In the genomic region with DNA sequence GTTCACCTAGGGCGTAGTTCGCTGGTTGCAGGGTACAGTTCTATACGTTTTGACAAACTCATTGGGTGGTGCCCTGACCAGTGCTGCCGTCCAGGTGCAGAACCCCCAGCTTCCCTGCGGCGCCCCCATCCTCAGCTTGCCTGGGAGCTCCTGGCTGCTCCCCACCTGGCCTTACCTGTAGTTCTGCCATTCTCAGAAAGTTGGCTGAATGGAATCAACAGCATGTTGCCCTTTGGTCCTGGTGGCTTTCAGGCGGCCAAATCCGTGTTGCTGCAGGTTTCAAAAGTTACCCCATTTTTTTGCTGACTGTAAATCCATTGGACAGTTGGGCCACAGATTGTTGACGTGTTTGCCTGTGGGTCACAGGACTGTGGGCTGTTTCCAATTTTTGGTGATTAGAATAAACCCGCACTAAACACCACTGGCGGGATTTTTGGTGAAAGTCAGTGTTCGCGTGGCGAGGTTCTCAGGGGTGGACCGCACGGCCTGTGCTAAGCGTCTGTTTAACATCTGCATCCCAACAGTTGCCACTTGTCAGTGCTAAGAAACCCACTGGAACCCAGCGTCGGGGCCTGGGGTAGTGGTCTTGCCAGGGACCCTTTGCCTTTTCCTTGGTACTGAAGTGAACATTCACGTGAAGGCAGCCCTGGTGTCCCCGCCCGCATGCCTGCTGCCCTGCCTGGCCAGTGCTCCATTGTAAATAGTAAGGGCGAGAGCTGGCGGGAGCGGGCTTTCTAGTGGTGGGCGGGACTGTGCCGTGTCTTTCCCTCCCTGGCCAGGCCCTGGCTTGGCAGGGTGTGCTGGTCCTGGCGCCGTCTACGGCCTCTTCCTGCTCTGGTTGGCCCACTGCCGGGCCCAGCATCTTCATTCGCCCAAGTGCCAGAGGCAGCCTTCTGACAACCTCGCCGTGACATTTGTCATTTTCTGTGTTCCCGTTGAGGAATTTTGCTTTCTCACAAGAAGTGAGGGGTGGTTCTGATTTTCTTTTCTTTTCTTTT, we compare ENCODE assay signal across 8 cellular contexts. TPM values are rescaled to one million over a fixed set of nuclear protein-coding genes. Genes with fewer than 3 reads are reported as not detected.
DNase-seq lines count a peak whose midpoint lies in the region; ATAC-seq, FAIRE-seq and TF ChIP-seq lines count a peak whose summit lies in the region.

No MANE protein-coding gene starts in this region.

- POLR2A ChIA-PET in A549 (lab: Yijun Ruan, JAX), result no interaction called here
- POLR2A ChIA-PET in WTC11 (lab: Charles Lee), result no interaction called here

- TF ChIP-seq CTCF in A549 (IDR thresholded peaks at IDR 0.05) (no peak), WTC11 (IDR thresholded peaks at IDR 0.05) (no peak)

- TF ChIP-seq POLR2A in A549 (IDR thresholded peaks at IDR 0.05; ENCODE audit: low read length) (no peak), GM18951 (IDR thresholded peaks at IDR 0.05; ENCODE audit: extremely low read depth, insufficient read depth, insufficient read length) (peak; percentile 17)

- intact Hi-C loops in Right ventricle myocardium superior (cut with DNase I) (no loop called here), sciatic nerve (cut with DNase I) (loop anchor here (5.0 kb wide), 1 partner anchor 65 kb away; no protein-coding TSS in a partner anchor)

- CTCF ChIA-PET in A549 (lab: Yijun Ruan, JAX), result interaction anchor here (1.0 to 3.0 kb wide), 2 partner anchors 11 to 12 kb away, joined by 3 to 15 read pairs; no protein-coding TSS in a partner anchor
- CTCF ChIA-PET in WTC11 (lab: Charles Lee), result interaction anchor here (0.7 to 0.8 kb wide), 2 partner anchors 11 kb away, joined by 3 to 4 read pairs; no protein-coding TSS in a partner anchor

- peak overlapping the region; percentile 80 for H3K4me2 ChIP-seq in A549

- ATAC-seq in A549, result peak in 1 of 2 experiments; percentile 33; a peak in 3 of 6 replicates
- no peak for ATAC-seq in WTC11
- peak; percentile 58 for ATAC-seq in Right ventricle myocardium superior (ENCODE audit: poor library complexity)
- peak; percentile 55 for ATAC-seq in sciatic nerve

- no peaks in the 10 kb centered on the region for H3K9me3 Mint-ChIP-seq in WTC11

- H3K4me1 ChIP-seq in A549, result peaks cover 67% of the 10 kb centered on the region

- WGBS in A549 (ENCODE audit: missing lambda C conversion rate), result 62% methylated on average over 35 of the region's 35 CpGs

- no peak for FAIRE-seq in A549 (lab: Jason Lieb, UNC)

- no peak for TF ChIP-seq EP300 in A549 (IDR thresholded peaks at IDR 0.05)

- H3K36me3 Mint-ChIP-seq in WTC11, result no peaks in the 10 kb centered on the region

- TF ChIP-seq RAD21 in A549 (conservative IDR thresholded peaks at IDR 0.05 in 1 of 2, IDR thresholded peaks at IDR 0.05 in 1 of 2), result no peak

- DNase-seq in A549 (ENCODE audit: low read depth in 1 of 2, low spot score in 1 of 2) (peak in 1 of 2 experiments; percentile 59), WTC11 (ENCODE audit: low spot score) (no peak), Right ventricle myocardium superior (peak; percentile 94), sciatic nerve (ENCODE audit: low spot score) (peak; percentile 86), NCI-H1930 (lab: John Stamatoyannopoulos, UW) (no peak), DMS79 (lab: John Stamatoyannopoulos, UW) (no peak)
- DNase-seq in stimulated activated CD8-positive, alpha-beta memory T cell treated with anti-CD3 and anti-CD28 coated beads, Interleukin-4, amount 100 ng/mL, for 48 hours, result no peak

- H3K4me3 Mint-ChIP-seq in WTC11, result peak overlapping the region; percentile 35

- peaks cover 46% of the 10 kb centered on the region for H3K4me1 Mint-ChIP-seq in WTC11

- in situ Hi-C loops in GM18951 (cut with MboI; ENCODE audit: low sequenced_read_pairs, unreplicated experiment), result no loop called here

- H3K4me3 ChIP-seq in A549, result no peak overlapping the region

- no peaks in the 10 kb centered on the region for H3K9me3 ChIP-seq in A549

- H3K27me3 Mint-ChIP-seq in WTC11 (ENCODE audit: low read depth), result no peaks in the 10 kb centered on the region

- peak overlapping the region; percentile 84 to 89; a peak in 5 of 6 replicates for H3K27ac ChIP-seq in A549

- H3K27ac Mint-ChIP-seq in WTC11, result peak overlapping the region; percentile 45; the same call in 1 of the 2 replicates

TF ChIP-seq in A549, 52 proteins besides CTCF, POLR2A, EP300 and RAD21:
- TF ChIP-seq MAFK (IDR thresholded peaks at IDR 0.05; ENCODE audit: partially characterized antibody) (no peak), JUNB (IDR thresholded peaks at IDR 0.05) (no peak)
- TF ChIP-seq, protein P1, sequence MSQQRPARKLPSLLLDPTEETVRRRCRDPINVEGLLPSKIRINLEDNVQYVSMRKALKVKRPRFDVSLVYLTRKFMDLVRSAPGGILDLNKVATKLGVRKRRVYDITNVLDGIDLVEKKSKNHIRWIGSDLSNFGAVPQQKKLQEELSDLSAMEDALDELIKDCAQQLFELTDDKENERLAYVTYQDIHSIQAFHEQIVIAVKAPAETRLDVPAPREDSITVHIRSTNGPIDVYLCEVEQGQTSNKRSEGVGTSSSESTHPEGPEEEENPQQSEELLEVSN (IDR thresholded peaks at IDR 0.05; ENCODE audit: borderline replicate concordance, low read depth), result 0 out of 2 replicates have a peak, but pooled peaks have one; percentile 27

TF ChIP-seq in WTC11, 78 proteins besides CTCF, POLR2A, EP300 and RAD21:
- no peak for TF ChIP-seq GTF2I (CRISPR knock-in tag; conservative IDR thresholded peaks at IDR 0.05)
- TF ChIP-seq, protein P2, sequence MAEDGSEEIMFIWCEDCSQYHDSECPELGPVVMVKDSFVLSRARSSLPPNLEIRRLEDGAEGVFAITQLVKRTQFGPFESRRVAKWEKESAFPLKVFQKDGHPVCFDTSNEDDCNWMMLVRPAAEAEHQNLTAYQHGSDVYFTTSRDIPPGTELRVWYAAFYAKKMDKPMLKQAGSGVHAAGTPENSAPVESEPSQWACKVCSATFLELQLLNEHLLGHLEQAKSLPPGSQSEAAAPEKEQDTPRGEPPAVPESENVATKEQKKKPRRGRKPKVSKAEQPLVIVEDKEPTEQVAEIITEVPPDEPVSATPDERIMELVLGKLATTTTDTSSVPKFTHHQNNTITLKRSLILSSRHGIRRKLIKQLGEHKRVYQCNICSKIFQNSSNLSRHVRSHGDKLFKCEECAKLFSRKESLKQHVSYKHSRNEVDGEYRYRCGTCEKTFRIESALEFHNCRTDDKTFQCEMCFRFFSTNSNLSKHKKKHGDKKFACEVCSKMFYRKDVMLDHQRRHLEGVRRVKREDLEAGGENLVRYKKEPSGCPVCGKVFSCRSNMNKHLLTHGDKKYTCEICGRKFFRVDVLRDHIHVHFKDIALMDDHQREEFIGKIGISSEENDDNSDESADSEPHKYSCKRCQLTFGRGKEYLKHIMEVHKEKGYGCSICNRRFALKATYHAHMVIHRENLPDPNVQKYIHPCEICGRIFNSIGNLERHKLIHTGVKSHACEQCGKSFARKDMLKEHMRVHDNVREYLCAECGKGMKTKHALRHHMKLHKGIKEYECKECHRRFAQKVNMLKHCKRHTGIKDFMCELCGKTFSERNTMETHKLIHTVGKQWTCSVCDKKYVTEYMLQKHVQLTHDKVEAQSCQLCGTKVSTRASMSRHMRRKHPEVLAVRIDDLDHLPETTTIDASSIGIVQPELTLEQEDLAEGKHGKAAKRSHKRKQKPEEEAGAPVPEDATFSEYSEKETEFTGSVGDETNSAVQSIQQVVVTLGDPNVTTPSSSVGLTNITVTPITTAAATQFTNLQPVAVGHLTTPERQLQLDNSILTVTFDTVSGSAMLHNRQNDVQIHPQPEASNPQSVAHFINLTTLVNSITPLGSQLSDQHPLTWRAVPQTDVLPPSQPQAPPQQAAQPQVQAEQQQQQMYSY (CRISPR knock-in tag; IDR thresholded peaks at IDR 0.05), result 0 out of 2 replicates have a peak, but pooled peaks have one; percentile 13

RNA-seq across cellular contexts. Expression of a gene that starts 3.3 kb away (rescaled TPM):
- polyA plus RNA-seq in A549 (2011; rRNA removed) (2.7 and 5.0 TPM in 2 replicates), A549 (2017; fragmentation: RNase III; extraction: RNeasy Plus Mini Kit Qiagen cat#74134 plus additional on column Dnase treatment) (8.3 to 10.2 TPM (median 10.1 TPM) in 3 replicates)
- polyA plus RNA-seq in A549 (2012; cell fraction: cytosol; rRNA removed), result 8.3 and 9.4 TPM in 2 replicates
- 28.8 and 59.9 TPM in 2 replicates for polyA plus RNA-seq in A549 (2012; cell fraction: nucleus; rRNA removed)
- polyA minus RNA-seq in A549 (2011; rRNA and poly(A)+ RNA removed), result 12.3 and 18.9 TPM in 2 replicates
- total RNA-seq in WTC11 (2021) (99.2 to 111 TPM (median 103 TPM) in 3 replicates), Right ventricle myocardium superior (9.6 TPM), sciatic nerve (26.3 TPM)

RNA-seq across cellular contexts. Expression of a gene that starts 15.7 kb away (rescaled TPM):
- polyA plus RNA-seq in A549 (2011; rRNA removed) (44.4 and 64.8 TPM in 2 replicates), A549 (2017; fragmentation: RNase III; extraction: RNeasy Plus Mini Kit Qiagen cat#74134 plus additional on column Dnase treatment) (61.0 to 67.2 TPM (median 66.9 TPM) in 3 replicates)
- polyA plus RNA-seq in A549 (2012; cell fraction: cytosol; rRNA removed), result 90.7 and 104 TPM in 2 replicates
- 176 and 178 TPM in 2 replicates for polyA plus RNA-seq in A549 (2012; cell fraction: nucleus; rRNA removed)
- polyA minus RNA-seq in A549 (2011; rRNA and poly(A)+ RNA removed), result 121 and 124 TPM in 2 replicates
- total RNA-seq in WTC11 (2021) (160 to 190 TPM (median 163 TPM) in 3 replicates), Right ventricle myocardium superior (69.6 TPM), sciatic nerve (81.4 TPM)

Comparison
In these comparisons a context has a peak if more than half of its experiments do, and no peak if none do; other contexts are left out.
1. DNase-seq: peak in Right ventricle myocardium superior (single experiment) and sciatic nerve (single experiment); none in WTC11 (single experiment), NCI-H1930 (0 of 2), DMS79 (single experiment) and stimulated activated CD8-positive, alpha-beta memory T cell treated with anti-CD3 and anti-CD28 coated beads, Interleukin-4, amount 100 ng/mL, for 48 hours (single experiment).